8 cellular contexts compared by ENCODE assay signal in genomic region chr1:226407199-226407496, GRCh38. TPM values are rescaled to one million over a fixed set of nuclear protein-coding genes. Genes with fewer than 3 reads are reported as not detected.
DNase-seq lines count a peak whose midpoint lies in the region; ATAC-seq and TF ChIP-seq lines count a peak whose summit lies in the region.

No MANE protein-coding gene starts in this region.

- intact Hi-C loops in right lobe of liver (cut with DNase I): no loop called here

- H3K9me3 ChIP-seq in right lobe of liver (no peaks in the 10 kb centered on the region), tibial nerve (no peaks in the 10 kb centered on the region)

- CTCF ChIA-PET in activated CD4-positive, alpha-beta T cell treated with anti-CD3 and anti-CD28 coated beads, Interleukin-2, amount 10 ng/mL, durations not matched to agents 7 days and 5 days (lab: Charles Lee): interaction anchor here (0.7 to 5.0 kb wide), 23 partner anchors 8 to 487 kb away, joined by 3 to 22 read pairs (median 5); partner anchors contain the start of gene LIN9

- H3K9me3 Mint-ChIP-seq in activated CD4-positive, alpha-beta T cell treated with anti-CD3 and anti-CD28 coated beads, Interleukin-2, amount 10 ng/mL, durations not matched to agents 7 days and 5 days: peaks cover 4% of the 10 kb centered on the region
- no peaks in the 10 kb centered on the region for H3K9me3 Mint-ChIP-seq in activated naive CD8-positive, alpha-beta T cell treated with anti-CD3 and anti-CD28 coated beads, Interleukin-2, amount 10 ng/mL, durations not matched to agents 7 days and 5 days

- TF ChIP-seq POLR2A in right lobe of liver (IDR thresholded peaks at IDR 0.05): no peak
- no peak for TF ChIP-seq POLR2A in tibial nerve (IDR thresholded peaks at IDR 0.05)

- peak overlapping the region; percentile 93 for H3K27ac Mint-ChIP-seq in activated CD4-positive, alpha-beta T cell treated with anti-CD3 and anti-CD28 coated beads, Interleukin-2, amount 10 ng/mL, durations not matched to agents 7 days and 5 days
- H3K27ac Mint-ChIP-seq in activated naive CD8-positive, alpha-beta T cell treated with anti-CD3 and anti-CD28 coated beads, Interleukin-2, amount 10 ng/mL, durations not matched to agents 7 days and 5 days: peak overlapping the region; percentile 89

- TF ChIP-seq CTCF in right lobe of liver (IDR thresholded peaks at IDR 0.05) (no peak), tibial nerve (IDR thresholded peaks at IDR 0.05) (no peak)

- POLR2A ChIA-PET in activated CD4-positive, alpha-beta T cell treated with anti-CD3 and anti-CD28 coated beads, Interleukin-2, amount 10 ng/mL, durations not matched to agents 7 days and 5 days (lab: Charles Lee): no interaction called here
- POLR2A ChIA-PET in activated naive CD8-positive, alpha-beta T cell treated with anti-CD3 and anti-CD28 coated beads, Interleukin-2, amount 10 ng/mL, durations not matched to agents 7 days and 5 days (lab: Charles Lee): interaction anchor here (0.6 to 3.5 kb wide), 12 partner anchors 13 to 408 kb away, joined by 3 to 25 read pairs (median 5); partner anchors contain the start of genes H3-3A, LIN9 and SDE2

- no peak for ATAC-seq in activated naive CD8-positive, alpha-beta T cell treated with anti-CD3 and anti-CD28 coated beads, Interleukin-2, amount 10 ng/mL, durations not matched to agents 7 days and 5 days (ENCODE audit: low read depth)
- no peak for ATAC-seq in right lobe of liver

- H3K27me3 Mint-ChIP-seq in activated CD4-positive, alpha-beta T cell treated with anti-CD3 and anti-CD28 coated beads, Interleukin-2, amount 10 ng/mL, durations not matched to agents 7 days and 5 days: peaks cover 4% of the 10 kb centered on the region
- no peaks in the 10 kb centered on the region for H3K27me3 Mint-ChIP-seq in activated naive CD8-positive, alpha-beta T cell treated with anti-CD3 and anti-CD28 coated beads, Interleukin-2, amount 10 ng/mL, durations not matched to agents 7 days and 5 days

- no peak for DNase-seq in activated CD4-positive, alpha-beta T cell treated with anti-CD3 and anti-CD28 coated beads, Interleukin-2, amount 10 ng/mL, durations not matched to agents 7 days and 5 days
- DNase-seq in activated CD4-positive, alpha-beta T cell treated with anti-CD3 and anti-CD28 coated beads, Interleukin-2, amount 50 U/mL, for 4 hours: no peak
- DNase-seq in activated naive CD8-positive, alpha-beta T cell treated with anti-CD3 and anti-CD28 coated beads, Interleukin-2, amount 10 ng/mL, durations not matched to agents 7 days and 5 days: no peak
- DNase-seq in right lobe of liver: no peak
- no peak for DNase-seq in tibial nerve (ENCODE audit: low spot score in 2 of 2)
- no peak for DNase-seq in glomerular visceral epithelial cell (ENCODE audit: extremely low spot score)
- no peak for DNase-seq in D341Med (ENCODE audit: low spot score)
- no peak for DNase-seq in NCI-H1694 (lab: John Stamatoyannopoulos, UW)

- H3K4me3 ChIP-seq in right lobe of liver (peak overlapping the region; percentile 75 to 94 (median 88)), tibial nerve (peak overlapping the region; percentile 67 to 84 (median 80))

- H3K27ac ChIP-seq in right lobe of liver (peak overlapping the region; percentile 58 to 66 (median 58)), tibial nerve (peak overlapping the region in 3 of 4 donors; percentile 82 to 91 (median 82))

- H3K27me3 ChIP-seq in right lobe of liver (no peaks in the 10 kb centered on the region), tibial nerve (no peaks in the 10 kb centered on the region)

- peaks cover 49% of the 10 kb centered on the region for H3K4me1 Mint-ChIP-seq in activated CD4-positive, alpha-beta T cell treated with anti-CD3 and anti-CD28 coated beads, Interleukin-2, amount 10 ng/mL, durations not matched to agents 7 days and 5 days
- peaks cover 29% of the 10 kb centered on the region for H3K4me1 Mint-ChIP-seq in activated naive CD8-positive, alpha-beta T cell treated with anti-CD3 and anti-CD28 coated beads, Interleukin-2, amount 10 ng/mL, durations not matched to agents 7 days and 5 days

- peak overlapping the region; percentile 88 for H3K4me3 Mint-ChIP-seq in activated CD4-positive, alpha-beta T cell treated with anti-CD3 and anti-CD28 coated beads, Interleukin-2, amount 10 ng/mL, durations not matched to agents 7 days and 5 days
- peak overlapping the region; percentile 92 for H3K4me3 Mint-ChIP-seq in activated naive CD8-positive, alpha-beta T cell treated with anti-CD3 and anti-CD28 coated beads, Interleukin-2, amount 10 ng/mL, durations not matched to agents 7 days and 5 days

- peaks cover 8% of the 10 kb centered on the region for H3K36me3 Mint-ChIP-seq in activated CD4-positive, alpha-beta T cell treated with anti-CD3 and anti-CD28 coated beads, Interleukin-2, amount 10 ng/mL, durations not matched to agents 7 days and 5 days (ENCODE audit: low read depth)
- peaks cover under 1% of the 10 kb centered on the region for H3K36me3 Mint-ChIP-seq in activated naive CD8-positive, alpha-beta T cell treated with anti-CD3 and anti-CD28 coated beads, Interleukin-2, amount 10 ng/mL, durations not matched to agents 7 days and 5 days

- H3K36me3 ChIP-seq in right lobe of liver (peaks cover 0 to 1% (median 0%) of the 10 kb centered on the region in 4 donors), tibial nerve (peaks cover 0 to under 1% (median 0%) of the 10 kb centered on the region in 3 donors)

- no peak for TF ChIP-seq EP300 in tibial nerve (IDR thresholded peaks at IDR 0.05)

- H3K4me1 ChIP-seq in right lobe of liver (peaks cover 0 to 32% (median 11%) of the 10 kb centered on the region in 4 donors), tibial nerve (peaks cover 0 to 55% (median 42%) of the 10 kb centered on the region in 4 donors)

- WGBS in right lobe of liver (ENCODE audit: insufficient coverage, low coverage, low lambda C conversion rate, missing lambda C conversion rate): 0% methylated on average over 4 of the region's 4 CpGs
- WGBS in tibial nerve, 2 donors: 0 to 1% methylated on average over 4 of the region's 4 CpGs

RNA-seq across cellular contexts. Expression of gene PARP1, which starts 0.7 kb away (rescaled TPM):
- 100 to 1,000 TPM; 167 to 187 TPM for total RNA-seq in activated CD4-positive, alpha-beta T cell treated with anti-CD3 and anti-CD28 coated beads, Interleukin-2, amount 10 ng/mL, durations not matched to agents 7 days and 5 days
- total RNA-seq in activated naive CD8-positive, alpha-beta T cell treated with anti-CD3 and anti-CD28 coated beads, Interleukin-2, amount 10 ng/mL, durations not matched to agents 7 days and 5 days: 100 to 1,000 TPM; 128 to 132 TPM
- total RNA-seq in right lobe of liver: 10 to 100 TPM; 38.2 to 74.3 (median 60.1) TPM
- 100 to 1,000 TPM in 2 of 4 donors, 10 to 100 TPM in 2; 91.5 to 117 (median 99.5) TPM for total RNA-seq in tibial nerve
